30 cellular contexts compared by ENCODE assay signal in the genomic region with DNA sequence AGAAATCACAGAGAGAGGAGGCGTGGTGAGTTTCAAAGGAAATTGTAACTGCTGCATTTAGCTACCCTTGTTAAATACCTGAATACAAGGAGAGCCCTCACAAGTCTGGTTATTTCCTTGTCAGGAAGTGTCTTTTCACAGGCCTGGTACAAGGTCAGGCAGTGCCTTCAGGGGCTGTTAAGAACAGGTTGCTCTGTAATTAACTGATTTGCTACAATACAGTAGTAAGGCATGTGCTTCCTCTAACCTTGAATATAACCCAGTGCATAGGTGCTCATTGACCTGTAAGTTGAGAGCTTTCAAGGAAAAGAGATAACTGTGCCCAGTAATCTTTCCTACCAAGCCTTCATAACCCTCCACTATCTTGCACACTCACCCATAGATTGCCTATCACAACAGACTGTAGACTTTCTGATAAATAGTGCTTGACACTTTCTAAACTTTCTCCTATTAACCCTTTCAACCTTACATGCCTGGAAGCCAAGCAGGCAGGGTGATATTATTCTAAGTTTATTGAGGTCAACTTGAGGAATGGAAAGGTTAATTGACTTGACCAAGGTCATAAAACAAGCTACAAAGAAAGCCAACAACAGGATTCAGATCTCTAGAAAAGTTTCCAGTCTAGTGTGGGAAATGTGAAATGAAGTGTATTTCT.
"Had no signal": no experiment of that assay in that cellular context is flagged by ENCODE, and none has a peak within 500 bp of the region (broad histone marks: within the 10 kb centered on the region; RNA-seq: fewer than 3 reads in every experiment).

No MANE protein-coding gene starts in this region.

- H3K4me1 Mint-ChIP-seq: activated CD4-positive, alpha-beta memory T cell treated with anti-CD3 and anti-CD28 coated beads, Interleukin-2, amount 10 ng/mL, durations not matched to agents 7 days and 5 days; activated CD4-positive, alpha-beta T cell treated with anti-CD3 and anti-CD28 coated beads, Interleukin-2, amount 10 ng/mL, durations not matched to agents 24 days and 14 days; activated T-helper 17 cell treated with anti-CD3 and anti-CD28 coated beads, Interleukin-2, amount 50 U/mL, for 72 hours; central memory CD8-positive, alpha-beta T cell; naive B cell; stimulated activated memory B cell treated with anti-CD40 and anti-IgM and Interleukin-4, amounts not matched to agents 10 μg/mL and 1 μg/mL and 100 μg/mL, for 72 hours; stimulated activated naive CD8-positive, alpha-beta T cell treated with anti-CD3 and anti-CD28 coated beads, Interleukin-15, amount 100 ng/mL, for 72 hours had no signal

- H3K27ac ChIP-seq: gastroesophageal sphincter, left ventricle myocardium inferior, neutrophil, skin epidermis, suprapubic skin, tibial artery had no signal

- ATAC-seq: activated T-cell treated with anti-CD3 and anti-CD28 coated beads, Interleukin-2, amount 50 U/mL, for 4 hours; activated T-helper 17 cell treated with anti-CD3 and anti-CD28 coated beads, Interleukin-2, amount 50 U/mL, for 72 hours; gastroesophageal sphincter; sciatic nerve; stimulated activated memory B cell treated with anti-CD40 and anti-IgM and Interleukin-4, amounts not matched to agents 10 μg/mL and 1 μg/mL and 100 μg/mL, for 72 hours; stimulated activated naive CD8-positive, alpha-beta T cell treated with anti-CD3 and anti-CD28 coated beads, Interleukin-15, amount 100 ng/mL, for 72 hours had no signal

- H3K4me3 ChIP-seq: gastroesophageal sphincter, left ventricle myocardium inferior, lung, skin epidermis, suprapubic skin, tibial artery had no signal

- H3K27me3 Mint-ChIP-seq: activated CD4-positive, alpha-beta memory T cell treated with anti-CD3 and anti-CD28 coated beads, Interleukin-2, amount 10 ng/mL, durations not matched to agents 7 days and 5 days; activated CD4-positive, alpha-beta T cell treated with anti-CD3 and anti-CD28 coated beads, Interleukin-2, amount 10 ng/mL, durations not matched to agents 24 days and 14 days; activated T-helper 17 cell treated with anti-CD3 and anti-CD28 coated beads, Interleukin-2, amount 50 U/mL, for 72 hours; central memory CD8-positive, alpha-beta T cell; naive B cell; stimulated activated memory B cell treated with anti-CD40 and anti-IgM and Interleukin-4, amounts not matched to agents 10 μg/mL and 1 μg/mL and 100 μg/mL, for 72 hours; stimulated activated naive CD8-positive, alpha-beta T cell treated with anti-CD3 and anti-CD28 coated beads, Interleukin-15, amount 100 ng/mL, for 72 hours had no signal

- H3K4me1 ChIP-seq: left ventricle myocardium inferior, suprapubic skin, tibial artery had no signal

- H3K36me3 ChIP-seq: gastroesophageal sphincter, left ventricle myocardium inferior, neutrophil, suprapubic skin, tibial artery had no signal

- H3K36me3 Mint-ChIP-seq: naive B cell; stimulated activated memory B cell treated with anti-CD40 and anti-IgM and Interleukin-4, amounts not matched to agents 10 μg/mL and 1 μg/mL and 100 μg/mL, for 72 hours had no signal

- H3K9me3 Mint-ChIP-seq: activated CD4-positive, alpha-beta memory T cell treated with anti-CD3 and anti-CD28 coated beads, Interleukin-2, amount 10 ng/mL, durations not matched to agents 7 days and 5 days; activated CD4-positive, alpha-beta T cell treated with anti-CD3 and anti-CD28 coated beads, Interleukin-2, amount 10 ng/mL, durations not matched to agents 24 days and 14 days; T-helper 1 cell treated with Interleukin-12 subunit alpha and Interleukin-12 subunit beta and Interleukin-4 antibody, amounts not matched to agents 30 μg/mL and 1 μg/mL, for 36 hours had no signal

- DNase-seq: activated CD4-positive, alpha-beta memory T cell treated with anti-CD3 and anti-CD28 coated beads, Interleukin-2, amount 10 ng/mL, durations not matched to agents 7 days and 5 days; activated CD4-positive, alpha-beta T cell treated with anti-CD3 and anti-CD28 coated beads, Interleukin-2, amount 10 ng/mL, durations not matched to agents 24 days and 14 days; activated CD4-positive, CD25-positive, alpha-beta regulatory T cell treated with anti-CD3 and anti-CD28 coated beads, Interleukin-2, amount 50 U/mL, for 72 hours; activated CD8-positive, alpha-beta memory T cell treated with anti-CD3 and anti-CD28 coated beads, Interleukin-2, amount 50 U/mL, for 48 hours; activated gamma-delta T cell treated with Interleukin-2 at 50 U/mL for 16 hours; activated naive CD4-positive, alpha-beta T cell treated with anti-CD3 and anti-CD28 coated beads, Interleukin-2, amount 50 U/mL, for 16 hours; activated T-cell treated with anti-CD3 and anti-CD28 coated beads, Interleukin-2, amount 50 U/mL, for 4 hours; amniotic stem cell; effector memory CD4-positive, alpha-beta T cell; erythroblast; hippocampal formation; left ventricle myocardium inferior; naive B cell; nephron progenitor cell; stimulated activated CD4-positive, alpha-beta T cell treated with anti-CD3 and anti-CD28 coated beads, Interleukin-4, amount 100 ng/mL, for 4 hours; stimulated activated CD8-positive, alpha-beta memory T cell treated with anti-CD3 and anti-CD28 coated beads, Interleukin-4, amount 100 ng/mL, for 48 hours; stimulated activated naive CD8-positive, alpha-beta T cell treated with anti-CD3 and anti-CD28 coated beads, Interleukin-15, amount 100 ng/mL, for 72 hours; SW 1271; T1000; tibial artery had no signal

- H3K4me3 Mint-ChIP-seq: activated CD4-positive, alpha-beta memory T cell treated with anti-CD3 and anti-CD28 coated beads, Interleukin-2, amount 10 ng/mL, durations not matched to agents 7 days and 5 days; activated CD4-positive, alpha-beta T cell treated with anti-CD3 and anti-CD28 coated beads, Interleukin-2, amount 10 ng/mL, durations not matched to agents 24 days and 14 days; activated T-cell treated with anti-CD3 and anti-CD28 coated beads, Interleukin-2, amount 50 U/mL, for 4 hours; activated T-helper 17 cell treated with anti-CD3 and anti-CD28 coated beads, Interleukin-2, amount 50 U/mL, for 72 hours; central memory CD8-positive, alpha-beta T cell; naive B cell; nephron progenitor cell; stimulated activated memory B cell treated with anti-CD40 and anti-IgM and Interleukin-4, amounts not matched to agents 10 μg/mL and 1 μg/mL and 100 μg/mL, for 72 hours; stimulated activated naive CD8-positive, alpha-beta T cell treated with anti-CD3 and anti-CD28 coated beads, Interleukin-15, amount 100 ng/mL, for 72 hours; T-helper 1 cell treated with Interleukin-12 subunit alpha and Interleukin-12 subunit beta and Interleukin-4 antibody, amounts not matched to agents 30 μg/mL and 1 μg/mL, for 36 hours had no signal

- H3K27ac Mint-ChIP-seq: activated CD4-positive, alpha-beta memory T cell treated with anti-CD3 and anti-CD28 coated beads, Interleukin-2, amount 10 ng/mL, durations not matched to agents 7 days and 5 days; activated CD4-positive, alpha-beta T cell treated with anti-CD3 and anti-CD28 coated beads, Interleukin-2, amount 10 ng/mL, durations not matched to agents 24 days and 14 days; activated T-helper 17 cell treated with anti-CD3 and anti-CD28 coated beads, Interleukin-2, amount 50 U/mL, for 72 hours; naive B cell; nephron progenitor cell; stimulated activated memory B cell treated with anti-CD40 and anti-IgM and Interleukin-4, amounts not matched to agents 10 μg/mL and 1 μg/mL and 100 μg/mL, for 72 hours; stimulated activated naive CD8-positive, alpha-beta T cell treated with anti-CD3 and anti-CD28 coated beads, Interleukin-15, amount 100 ng/mL, for 72 hours; T-helper 1 cell treated with Interleukin-12 subunit alpha and Interleukin-12 subunit beta and Interleukin-4 antibody, amounts not matched to agents 30 μg/mL and 1 μg/mL, for 36 hours had no signal

- H3K9me3 ChIP-seq: gastroesophageal sphincter, neutrophil, suprapubic skin, tibial artery had no signal

- H3K27me3 ChIP-seq: gastroesophageal sphincter, neutrophil, suprapubic skin, tibial artery had no signal
